In the genomic region with DNA sequence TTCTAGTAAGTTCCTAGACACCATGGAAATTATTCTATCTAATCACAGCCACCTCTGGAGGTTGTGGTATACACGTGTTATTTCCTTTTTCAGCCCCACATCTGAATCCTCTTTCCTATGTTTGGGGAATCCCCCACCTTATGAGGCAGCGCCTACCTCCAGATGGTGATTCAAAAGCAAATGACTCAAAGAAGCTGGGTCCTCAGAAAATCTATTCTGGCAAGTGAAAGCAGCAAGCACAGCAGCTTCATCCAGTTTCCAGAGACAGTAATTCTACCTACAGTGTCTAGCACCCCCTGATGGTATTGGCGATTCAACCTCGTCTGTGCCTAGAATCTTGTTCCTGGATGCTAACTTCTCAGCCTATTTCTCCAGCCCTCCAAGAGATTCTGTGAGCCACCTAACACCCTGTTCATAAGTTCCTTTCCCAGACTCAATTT, we compare ENCODE assay signal across 8 cellular contexts. TPM values are rescaled to one million over a fixed set of nuclear protein-coding genes. Genes with fewer than 3 reads are reported as not detected.
DNase-seq lines count a peak whose midpoint lies in the region; ATAC-seq and TF ChIP-seq lines count a peak whose summit lies in the region.

No MANE protein-coding gene starts in this region.

- no peaks in the 10 kb centered on the region for H3K4me1 ChIP-seq in DND-41 (ENCODE audit: insufficient read depth, low read length)

- H3K36me3 ChIP-seq in DND-41 (ENCODE audit: insufficient read depth, low read length): no peaks in the 10 kb centered on the region

- H3K79me2 ChIP-seq in DND-41 (ENCODE audit: insufficient read depth, low read length): no peaks in the 10 kb centered on the region

- ATAC-seq in DND-41 (ENCODE audit: insufficient read depth, low read depth): peak; percentile 47; the same call in 2 of the 3 replicates
- ATAC-seq in GM19397 (IDR thresholded peaks at IDR 0.05; ENCODE audit: unreplicated experiment): peak; percentile 84
- peak; percentile 91 for ATAC-seq in HG03442 (IDR thresholded peaks at IDR 0.05; ENCODE audit: unreplicated experiment)
- ATAC-seq in left colon: peak; percentile 73

- TF ChIP-seq CTCF in DND-41 (IDR thresholded peaks at IDR 0.05; ENCODE audit: borderline replicate concordance, extremely low read depth, low read length, poor library complexity, severe bottlenecking) (peak; percentile 43), astrocyte of the cerebellum (IDR thresholded peaks at IDR 0.05; ENCODE audit: low read depth, low read length, missing control alignments) (peak; percentile 67)

- no peaks in the 10 kb centered on the region for H3K27me3 ChIP-seq in DND-41 (ENCODE audit: insufficient read depth, low read length, poor library complexity)

- no peak overlapping the region for H3K4me2 ChIP-seq in DND-41 (ENCODE audit: insufficient read depth, low read length)

- no peak overlapping the region for H2AFZ ChIP-seq in DND-41 (ENCODE audit: low read depth, low read length)

- in situ Hi-C loops in astrocyte of the cerebellum (cut with HindIII; ENCODE audit: low sequenced_read_pairs): no loop called here

- H3K4me3 ChIP-seq in DND-41 (ENCODE audit: low read depth in 1 of 2, low read length in 2 of 2): no peak overlapping the region
- no peak overlapping the region for H3K4me3 ChIP-seq in astrocyte of the cerebellum (ENCODE audit: low read depth, low read length)

- peaks cover 14% of the 10 kb centered on the region; the same call in 1 of the 2 replicates for H4K20me1 ChIP-seq in DND-41 (ENCODE audit: insufficient read depth, low read length)

- H3K9me3 ChIP-seq in DND-41 (ENCODE audit: insufficient read depth, low read length, severe bottlenecking): no peaks in the 10 kb centered on the region

- DNase-seq in DND-41 (peak; percentile 14), T-helper 2 cell (peak in 3 of 5 experiments; percentile 29 to 65 (median 41)), astrocyte of the cerebellum (ENCODE audit: low read depth) (peak; percentile 51), left colon (peak in 1 of 2 donors; percentile 21), GF-D8 (lab: John Stamatoyannopoulos, UW) (no peak)
- DNase-seq in stimulated activated CD8-positive, alpha-beta memory T cell treated with anti-CD3 and anti-CD28 coated beads, Interleukin-12 subunit alpha, Interleukin-12 subunit beta, amount 100 ng/mL, for 4 hours (ENCODE audit: low read depth): peak; percentile 15

- no peak overlapping the region for H3K27ac ChIP-seq in DND-41 (ENCODE audit: low read length)

- no peak overlapping the region for H3K9ac ChIP-seq in DND-41 (ENCODE audit: low read depth, low read length)

- intact Hi-C loops in left colon (cut with DNase I, micrococcal nuclease): no loop called here

RNA-seq across cellular contexts. Expression of a gene that starts 43.0 kb away (rescaled TPM):
- 10 to 100 TPM; 46.5 to 47.2 TPM for total RNA-seq in left colon
